Comparison of ENCODE assay signal across 24 cellular contexts in genomic region chr1:53160924-53161378, GRCh38. TPM values are rescaled to one million over a fixed set of nuclear protein-coding genes. Genes with fewer than 3 reads are reported as not detected.
DNase-seq lines count a peak whose midpoint lies in the region; ATAC-seq and TF ChIP-seq lines count a peak whose summit lies in the region.
"Had no signal": no experiment of that assay in that cellular context is flagged by ENCODE, and none has a peak within 500 bp of the region (broad histone marks: within the 10 kb centered on the region; RNA-seq: fewer than 3 reads in every experiment).

No MANE protein-coding gene starts in this region.

- no peak for TF ChIP-seq POLR2A in tibial nerve (IDR thresholded peaks at IDR 0.05)

- H3K27ac Mint-ChIP-seq in H9, result no peak overlapping the region
- H3K27ac Mint-ChIP-seq: B cell; CD8-positive, alpha-beta T cell; IgD-negative memory B cell had no signal

- H2AFZ ChIP-seq in H9 (ENCODE audit: low read length), result no peak overlapping the region

- H4K8ac ChIP-seq in H9 (replicated peaks; ENCODE audit: insufficient read length, low read depth, low read length), result no peak overlapping the region

- no peak overlapping the region for H2BK20ac ChIP-seq in H9 (ENCODE audit: low read depth, low read length, poor library complexity, severe bottlenecking)

- H3K79me2 ChIP-seq in H9 (ENCODE audit: insufficient read depth, low read length), result no peaks in the 10 kb centered on the region

- H3K9me3 ChIP-seq in H9 (ENCODE audit: control insufficient read depth, low read depth, low read length) (no peaks in the 10 kb centered on the region), tibial nerve (no peaks in the 10 kb centered on the region), lower lobe of right lung (no peaks in the 10 kb centered on the region)
- H3K9me3 ChIP-seq: Caco-2 had no signal

- H2BK12ac ChIP-seq in H9 (ENCODE audit: insufficient read length, low read depth, low read length), result no peak overlapping the region

- H3K27me3 Mint-ChIP-seq in H9 (ENCODE audit: low read depth), result peaks cover 2% of the 10 kb centered on the region; the same call in 1 of the 2 replicates

- H3K14ac ChIP-seq in H9 (ENCODE audit: insufficient read depth, low read length), result no peak overlapping the region

- no peak overlapping the region for H2AK5ac ChIP-seq in H9 (ENCODE audit: insufficient read length, low read length)

- no peaks in the 10 kb centered on the region for H4K20me1 ChIP-seq in H9 (ENCODE audit: control insufficient read depth, insufficient read depth, insufficient read length)

- TF ChIP-seq CTCF in coronary artery (IDR thresholded peaks at IDR 0.05), result no peak
- TF ChIP-seq CTCF in H9 (conservative IDR thresholded peaks at IDR 0.05), result no peak
- no peak for TF ChIP-seq CTCF in tibial nerve (IDR thresholded peaks at IDR 0.05)
- no peak for TF ChIP-seq CTCF in lower lobe of right lung (IDR thresholded peaks at IDR 0.05)

- no peak overlapping the region for H3K56ac ChIP-seq in H9 (ENCODE audit: insufficient read length, low read depth, low read length)

- H3K27ac ChIP-seq in coronary artery (no peak overlapping the region), H9 (ENCODE audit: insufficient read length, low read depth, low read length) (no peak overlapping the region), tibial nerve (no peak overlapping the region), lower lobe of right lung (no peak overlapping the region)
- H3K27ac ChIP-seq: C4-2B, KMS-11 had no signal

- H3K4me1 ChIP-seq in H9 (ENCODE audit: insufficient read depth, low read length) (peaks cover 3% of the 10 kb centered on the region; the same call in 1 of the 2 replicates), tibial nerve (peaks cover 0 to 2% (median 0%) of the 10 kb centered on the region in 4 donors), lower lobe of right lung (no peaks in the 10 kb centered on the region)

- DNase-seq in coronary artery (ENCODE audit: low spot score) (peak; percentile 67), iris pigment epithelial cell (ENCODE audit: low read depth) (peak; percentile 38), myocyte (ENCODE audit: low read depth) (peak; percentile 59), H9 (no peak), NCI-H510A (lab: John Stamatoyannopoulos, UW) (no peak), tibial nerve (ENCODE audit: low spot score in 2 of 2) (no peak), lower lobe of right lung (no peak)
- DNase-seq: CD8-positive, alpha-beta T cell; DMS79 treated with DMSO at 0.1 percent for 48 hours; GF-D8; NCI-H1048; NCI-H1417; NCI-H1694; NCI-H2029 treated with DMSO at 0.1 percent for 48 hours; NCI-H69; SHP77 treated with DMSO at 0.1 percent for 48 hours had no signal

- no peak overlapping the region for H3K9ac ChIP-seq in H9 (ENCODE audit: extremely low read depth, insufficient read length, low read length)
- H3K9ac ChIP-seq: KMS-11 had no signal

- H3K4me3 Mint-ChIP-seq in H9, result no peak overlapping the region
- H3K4me3 Mint-ChIP-seq: B cell; CD8-positive, alpha-beta T cell had no signal

- H3K36me3 Mint-ChIP-seq in H9 (ENCODE audit: insufficient read depth in 1 of 3, low read depth in 3 of 3), result no peaks in the 10 kb centered on the region
- H3K36me3 Mint-ChIP-seq: CD8-positive, alpha-beta T cell had no signal

- peaks cover 25 to 36% of the 10 kb centered on the region in 2 experiments for H3K4me1 Mint-ChIP-seq in H9
- H3K4me1 Mint-ChIP-seq: B cell had no signal

- no peak overlapping the region for H3K18ac ChIP-seq in H9 (ENCODE audit: insufficient read length, low read depth, low read length)

- H3T11ph ChIP-seq in H9 (ENCODE audit: low read length), result no peak overlapping the region

- H3K4me3 ChIP-seq in coronary artery (no peak overlapping the region), tibial nerve (no peak overlapping the region), lower lobe of right lung (no peak overlapping the region)

- H3K79me1 ChIP-seq in H9 (ENCODE audit: insufficient read depth, low read depth, low read length, poor library complexity, severe bottlenecking), result no peaks in the 10 kb centered on the region

- WGBS in H9 (ENCODE audit: extremely low coverage, insufficient read length, low lambda C conversion rate), result no CpG with 5 or more reads among the region's 2 CpGs
- WGBS in tibial nerve, 2 donors, result 27 to 55% methylated on average over 1 to 2 of the region's 2 CpGs

- no peak for ATAC-seq in lower lobe of right lung
- ATAC-seq: CD8-positive, alpha-beta T cell; Panc1 had no signal

- no peak overlapping the region for H4K91ac ChIP-seq in H9 (ENCODE audit: insufficient read length, low read depth, low read length)

- intact Hi-C loops in lower lobe of right lung (cut with DNase I), result no loop called here

- no peaks in the 10 kb centered on the region for H3K23me2 ChIP-seq in H9 (ENCODE audit: insufficient read length, low read depth, low read length, poor library complexity, severe bottlenecking)

- H2BK120ac ChIP-seq in H9 (ENCODE audit: low read depth, low read length, poor library complexity, severe bottlenecking), result no peak overlapping the region

- H3K4ac ChIP-seq in H9 (ENCODE audit: low read depth, low read length), result no peak overlapping the region

- no peak for TF ChIP-seq EP300 in tibial nerve (IDR thresholded peaks at IDR 0.05)

- H3K36me3 ChIP-seq in tibial nerve (no peaks in the 10 kb centered on the region), lower lobe of right lung (no peaks in the 10 kb centered on the region)

- no peak overlapping the region for H3K4me2 ChIP-seq in H9 (ENCODE audit: insufficient read depth, insufficient read length, low read length)
- H3K4me2 ChIP-seq: KMS-11 had no signal

- no peak overlapping the region for H2BK5ac ChIP-seq in H9 (ENCODE audit: insufficient read length, low read length)

- H4K5ac ChIP-seq in H9 (ENCODE audit: insufficient read length, low read depth, low read length), result no peak overlapping the region

- H3K23ac ChIP-seq in H9 (ENCODE audit: insufficient read length, low read depth, low read length), result no peak overlapping the region

- H2BK15ac ChIP-seq in H9 (ENCODE audit: low read depth, low read length), result no peak overlapping the region

- H3K27me3 ChIP-seq in H9 (ENCODE audit: insufficient read depth, low read length), result no peaks in the 10 kb centered on the region
- no peaks in the 10 kb centered on the region for H3K27me3 ChIP-seq in tibial nerve
- H3K27me3 ChIP-seq in lower lobe of right lung (ENCODE audit: low read depth), result no peaks in the 10 kb centered on the region

- no peaks in the 10 kb centered on the region for H3K9me3 Mint-ChIP-seq in H9
- H3K9me3 Mint-ChIP-seq: CD8-positive, alpha-beta T cell; IgD-negative memory B cell had no signal

RNA-seq across cellular contexts. Expression of gene SLC1A7, which starts 18.5 kb away (rescaled TPM):
- total RNA-seq in myocyte, result 0.21 and 0.29 TPM in 2 replicates
- 0.20 TPM for polyA plus RNA-seq in myocyte (2012)
- not detected in 2 replicates for total RNA-seq in H9 (2021)
- total RNA-seq in tibial nerve, result 1 to 10 TPM in 1 of 4 donors, under 1 TPM in 1, not detected in 2; 0.66 to 1.6 TPM
- total RNA-seq in lower lobe of right lung, result 0.68 TPM
- total RNA-seq: A673; B cell; Caco-2; CD8-positive, alpha-beta T cell; NCI-H460 had no signal
- polyA plus RNA-seq: IgD-negative memory B cell had no signal

RNA-seq across cellular contexts. Expression of gene CPT2, which starts 35.7 kb away (rescaled TPM):
- 16.7 and 18.3 TPM in 2 replicates for total RNA-seq in myocyte
- polyA plus RNA-seq in myocyte (2012), result 12.4 TPM
- 28.9 and 33.2 TPM in 2 replicates for total RNA-seq in H9 (2021)
- total RNA-seq in tibial nerve, result 10 to 100 TPM; 17.2 to 28.8 (median 21.7) TPM
- 26.3 TPM for total RNA-seq in lower lobe of right lung

RNA-seq across cellular contexts. Expression of gene CZIB, which starts 59.5 kb away (rescaled TPM):
- total RNA-seq in myocyte (54.2 and 56.9 TPM in 2 replicates), H9 (2021) (67.0 and 73.2 TPM in 2 replicates), tibial nerve (10 to 100 TPM; 49.2 to 67.7 (median 64.7) TPM), lower lobe of right lung (60.2 TPM)
- 59.7 TPM for polyA plus RNA-seq in myocyte (2012)

Comparison
In these comparisons a context has a peak if more than half of its experiments do, and no peak if none do; other contexts are left out.
1. DNase-seq: peak in coronary artery (single experiment), iris pigment epithelial cell (single experiment) and myocyte (single experiment); none in H9 (single experiment), NCI-H510A (single experiment), tibial nerve (0 of 2) and lower lobe of right lung (single experiment).